7 cellular contexts compared by ENCODE assay signal in the genomic region with DNA sequence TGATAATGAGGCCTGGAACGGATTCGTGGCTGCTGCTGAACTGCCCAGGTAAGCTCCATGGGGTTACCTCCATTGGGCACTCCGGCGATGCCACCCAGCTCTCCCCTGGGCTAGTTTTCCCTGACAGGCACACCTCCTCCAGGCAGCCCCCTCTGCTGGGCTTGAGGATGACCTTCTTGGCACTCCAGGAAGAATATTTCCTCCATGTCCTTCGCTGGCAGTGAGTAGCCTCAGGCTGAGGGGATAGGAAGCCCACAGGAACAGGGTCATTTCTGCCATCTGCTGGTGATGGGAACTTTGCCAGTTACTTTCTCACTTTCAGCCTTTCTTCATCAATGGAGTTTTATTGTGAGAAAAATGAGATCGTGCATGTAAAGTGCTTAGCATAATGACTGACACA. TPM values are rescaled to one million over a fixed set of nuclear protein-coding genes. Genes with fewer than 3 reads are reported as not detected.
A peak's percentile ranks its signal among the peaks of the same experiment; 100 is the strongest.
DNase-seq lines count a peak whose midpoint lies in the region; ATAC-seq, FAIRE-seq and TF ChIP-seq lines count a peak whose summit lies in the region.
"Not testable (repeated sequence)": the region's sequence is repeated elsewhere in the genome, so short reads cannot be mapped to it uniquely, and the experiment has no call there.

No MANE protein-coding gene starts in this region.

- H3K4me3 Mint-ChIP-seq in endothelial cell (ENCODE audit: unreplicated experiment); natural killer cell; stimulated activated naive B cell treated with anti-CD40 and anti-IgM and Interleukin-4, amounts not matched to agents 10 μg/mL and 1 μg/mL and 100 μg/mL, for 72 hours: not testable (repeated sequence)

- H3K27me3 ChIP-seq in K562 (ENCODE audit: control insufficient read depth in 2 of 2, insufficient read depth in 2 of 2, low read length in 2 of 2): not testable (repeated sequence)

- not testable (repeated sequence) for H3K27ac ChIP-seq in HEK293 (ENCODE audit: extremely low read depth, low read depth, low read length); OCI-LY7 (ENCODE audit: low read depth, low read length, poor library complexity, severe bottlenecking); K562 (ENCODE audit: extremely low read depth, low read depth, low read length)

- 0 out of 2 replicates have a peak, but pooled peaks have one; percentile 20 for TF ChIP-seq CTCF in HEK293 (tag by site-specific recombination; IDR thresholded peaks at IDR 0.05)
- TF ChIP-seq CTCF in OCI-LY7 (conservative IDR thresholded peaks at IDR 0.05; ENCODE audit: low read length): peak; percentile 57
- TF ChIP-seq CTCF in K562 (IDR thresholded peaks at IDR 0.05 in 2 of 3, conservative IDR thresholded peaks at IDR 0.05 in 1 of 3; ENCODE audit: insufficient read depth in 2 of 3, low read depth in 1 of 3, low read length in 3 of 3); endothelial cell (IDR thresholded peaks at IDR 0.05; ENCODE audit: unreplicated experiment); natural killer cell (IDR thresholded peaks at IDR 0.05): not testable (repeated sequence)

- not testable (repeated sequence) for H4K20me1 ChIP-seq in OCI-LY7 (ENCODE audit: insufficient read depth, low read length); K562 (replicated peaks; ENCODE audit: control insufficient read depth, insufficient read depth, low read length)

- H3K27me3 Mint-ChIP-seq in endothelial cell (ENCODE audit: unreplicated experiment); natural killer cell (ENCODE audit: low read depth in 2 of 2); stimulated activated naive B cell treated with anti-CD40 and anti-IgM and Interleukin-4, amounts not matched to agents 10 μg/mL and 1 μg/mL and 100 μg/mL, for 72 hours: not testable (repeated sequence)

- TF ChIP-seq EP300 in K562 (IDR thresholded peaks at IDR 0.05; ENCODE audit: low read length): not testable (repeated sequence)

- not testable (repeated sequence) for H3K36me3 ChIP-seq in HEK293 (ENCODE audit: control insufficient read depth in 2 of 2, insufficient read depth in 1 of 2, low read length in 2 of 2); OCI-LY7 (ENCODE audit: insufficient read depth, low read length)
- H3K36me3 ChIP-seq in K562 (ENCODE audit: control insufficient read depth, insufficient read depth, low read length): peaks cover 34% of the 10 kb centered on the region; the same call in 2 of the 3 replicates

- CTCF ChIA-PET in HEK293 (lab: Yijun Ruan, JAX): interaction anchor here (0.6 to 1.2 kb wide), 6 partner anchors 9 to 197 kb away, joined by 3 to 5 read pairs (median 3); a partner anchor contains a TSS
- CTCF ChIA-PET in OCI-LY7 (lab: Charles Lee; ENCODE audit: unreplicated experiment); K562 (lab: Yijun Ruan, JAX; ENCODE audit: low intra/inter-chr PET ratio): not testable (repeated sequence)

- H3K4me1 Mint-ChIP-seq in endothelial cell (ENCODE audit: unreplicated experiment) (peaks cover 58% of the 10 kb centered on the region), natural killer cell (peaks cover 22 to 32% of the 10 kb centered on the region in 2 donors)
- peaks cover 8 to 17% of the 10 kb centered on the region in 2 donors for H3K4me1 Mint-ChIP-seq in stimulated activated naive B cell treated with anti-CD40 and anti-IgM and Interleukin-4, amounts not matched to agents 10 μg/mL and 1 μg/mL and 100 μg/mL, for 72 hours

- not testable (repeated sequence) for H3K36me3 Mint-ChIP-seq in endothelial cell (ENCODE audit: low read depth, unreplicated experiment); natural killer cell
- H3K36me3 Mint-ChIP-seq in stimulated activated naive B cell treated with anti-CD40 and anti-IgM and Interleukin-4, amounts not matched to agents 10 μg/mL and 1 μg/mL and 100 μg/mL, for 72 hours: peaks cover 47 to 65% of the 10 kb centered on the region in 2 donors

- peak; percentile 57 for FAIRE-seq in GM12891 (lab: Jason Lieb, UNC)
- peak; percentile 46 for FAIRE-seq in K562 (lab: Jason Lieb, UNC)

- not testable (repeated sequence) for H3K9me3 Mint-ChIP-seq in endothelial cell (ENCODE audit: unreplicated experiment); natural killer cell; stimulated activated naive B cell treated with anti-CD40 and anti-IgM and Interleukin-4, amounts not matched to agents 10 μg/mL and 1 μg/mL and 100 μg/mL, for 72 hours

- not testable (repeated sequence) for H3K4me1 ChIP-seq in HEK293 (ENCODE audit: control insufficient read depth, insufficient read depth, low read length)
- H3K4me1 ChIP-seq in OCI-LY7 (ENCODE audit: insufficient read depth, low read length, poor library complexity, severe bottlenecking) (peaks cover 19% of the 10 kb centered on the region), K562 (replicated peaks in 1 of 2; ENCODE audit: control insufficient read depth in 2 of 2, insufficient read depth in 2 of 2, low read length in 2 of 2) (peaks cover 28 to 35% of the 10 kb centered on the region in 2 experiments)

- H3K4me3 ChIP-seq in HEK293 (ENCODE audit: low read depth, low read length); OCI-LY7 (ENCODE audit: low read depth, low read length, poor library complexity, severe bottlenecking); K562: not testable (repeated sequence)

- H2AFZ ChIP-seq in OCI-LY7 (ENCODE audit: low read length); K562 (ENCODE audit: low read depth, low read length): not testable (repeated sequence)

- not testable (repeated sequence) for TF ChIP-seq RAD21 in K562 (CRISPR knock-in tag; conservative IDR thresholded peaks at IDR 0.05 in 1 of 2, IDR thresholded peaks at IDR 0.05 in 1 of 2)

- intact Hi-C loops in OCI-LY7 (cut with micrococcal nuclease; ENCODE audit: unreplicated experiment); K562 (cut with micrococcal nuclease); natural killer cell (cut with micrococcal nuclease): not testable (repeated sequence)

- BruUV-seq in OCI-LY7 (replicated peaks; lab: Mats Ljungman, UMichigan); K562 (replicated peaks; lab: Mats Ljungman, UMichigan): not testable (repeated sequence)

- not testable (repeated sequence) for H3K9ac ChIP-seq in K562 (ENCODE audit: insufficient read depth in 1 of 2, low read depth in 2 of 2, low read length in 2 of 2)

- H3K27ac Mint-ChIP-seq in endothelial cell (ENCODE audit: unreplicated experiment): peak overlapping the region; percentile 45
- H3K27ac Mint-ChIP-seq in natural killer cell: peak overlapping the region; percentile 29 to 91
- H3K27ac Mint-ChIP-seq in stimulated activated naive B cell treated with anti-CD40 and anti-IgM and Interleukin-4, amounts not matched to agents 10 μg/mL and 1 μg/mL and 100 μg/mL, for 72 hours: peak overlapping the region; percentile 5

- DNase-seq in GM12891 (ENCODE audit: insufficient read length, low spot score); OCI-LY7 (ENCODE audit: low spot score); K562 (ENCODE audit: extremely low read depth in 1 of 4, low spot score in 3 of 4); endothelial cell (ENCODE audit: low spot score); natural killer cell; stimulated activated naive B cell treated with anti-CD40 and anti-IgM and Interleukin-4, amounts not matched to agents 10 μg/mL and 1 μg/mL and 100 μg/mL, for 72 hours: not testable (repeated sequence)

- in situ Hi-C loops in K562 (cut with MboI): not testable (repeated sequence)

- 84% methylated on average over 6 of the region's 6 CpGs for WGBS in K562 (ENCODE audit: insufficient coverage, low coverage, missing lambda C conversion rate)

- H3K9me3 ChIP-seq in HEK293 (ENCODE audit: control insufficient read depth, insufficient read depth, low read depth, low read length); OCI-LY7 (ENCODE audit: low read length); K562 (replicated peaks; ENCODE audit: control insufficient read depth, insufficient read depth, low read depth, low read length): not testable (repeated sequence)

- H3K4me2 ChIP-seq in OCI-LY7 (ENCODE audit: low read length); K562 (ENCODE audit: insufficient read depth, low read length): not testable (repeated sequence)

- POLR2A ChIA-PET in HEK293 (lab: Yijun Ruan, JAX); OCI-LY7 (lab: Charles Lee); K562 (lab: Yijun Ruan, JAX): not testable (repeated sequence)

- H3K9me2 ChIP-seq in OCI-LY7 (ENCODE audit: insufficient read depth, low read length): not testable (repeated sequence)

- TF ChIP-seq POLR2A in GM12891 (IDR thresholded peaks at IDR 0.05; ENCODE audit: low read depth, low read length); K562 (conservative IDR thresholded peaks at IDR 0.05): not testable (repeated sequence)

- H3K9me1 ChIP-seq in K562 (ENCODE audit: control insufficient read depth, insufficient read depth, low read length): not testable (repeated sequence)

- ATAC-seq in K562; natural killer cell; stimulated activated naive B cell treated with anti-CD40 and anti-IgM and Interleukin-4, amounts not matched to agents 10 μg/mL and 1 μg/mL and 100 μg/mL, for 72 hours (replicated peaks): not testable (repeated sequence)

- H3K79me2 ChIP-seq in OCI-LY7 (ENCODE audit: insufficient read depth, low read depth, low read length); K562 (ENCODE audit: control insufficient read depth, insufficient read depth, low read length): not testable (repeated sequence)

RNA-seq across cellular contexts. Expression of a gene that starts 8.7 kb away (rescaled TPM):
- polyA plus RNA-seq in GM12891 (2012; ENCODE audit: low read depth, missing spikeins): 46.5 TPM
- 0.47 and 0.64 TPM in 2 replicates for total RNA-seq in OCI-LY7 (2014; rRNA removed; shearing (Covaris generic))
- total RNA-seq in OCI-LY7 (2022) (0.42 and 0.65 TPM in 2 replicates), K562 (2014; rRNA removed) (5.8 TPM in 2 replicates), K562 (2014; rRNA removed; fragmentation: Illumina TruSeq; extraction: Trizol) (3.5 and 4.1 TPM in 2 replicates), K562 (2015; rRNA removed; fragmentation: Illumina TruSeq; extraction: Trizol) (7.0 and 7.3 TPM in 2 replicates), K562 (2021) (8.1 and 9.0 TPM in 2 replicates), endothelial cell (ENCODE audit: unreplicated experiment) (2.5 TPM), natural killer cell (10 to 100 TPM; 39.5 to 51.2 (median 49.6) TPM)
- total RNA-seq in K562 (2011; cell fraction: chromatin; rRNA removed; ENCODE audit: low replicate concordance): 16.6 and 19.1 TPM in 2 replicates
- 16.3 and 21.5 TPM in 2 replicates for total RNA-seq in K562 (2011; cell fraction: nucleolus; rRNA removed)
- 19.4 and 21.1 TPM in 2 replicates for total RNA-seq in K562 (2011; cell fraction: nucleoplasm; rRNA removed)
- polyA plus RNA-seq in K562 (2011; rRNA removed) (4.7 and 5.6 TPM in 2 replicates), K562 (2014; fragmentation: Illumina TruSeq; extraction: Trizol) (9.5 and 9.7 TPM in 2 replicates), K562 (2014; fragmentation: Nextera tagmentation; extraction: Ambion mirVana) (1 to 10 TPM; 2.5 to 4.2 TPM), K562 (2014; rRNA removed) (5.3 and 6.9 TPM in 2 replicates)
- polyA plus RNA-seq in K562 (2011; cell fraction: cytosol; rRNA removed): 2.8 and 4.2 TPM in 2 replicates
- polyA plus RNA-seq in K562 (2011; cell fraction: nucleus; rRNA removed): 7.4 and 14.5 TPM in 2 replicates
- polyA plus RNA-seq in K562 (2012): 21.2 and 33.8 TPM in 2 replicates
- polyA minus RNA-seq in K562 (2011; rRNA and poly(A)+ RNA removed): 4.9 and 5.3 TPM in 2 replicates
- polyA minus RNA-seq in K562 (2011; cell fraction: cytosol; rRNA and poly(A)+ RNA removed): 1.2 and 5.9 TPM in 2 replicates
- 2.6 and 3.2 TPM in 2 replicates for polyA minus RNA-seq in K562 (2011; cell fraction: nucleus; rRNA and poly(A)+ RNA removed)

RNA-seq across cellular contexts. Expression of a gene that starts 22.3 kb away (rescaled TPM):
- 22.2 TPM for polyA plus RNA-seq in GM12891 (2012; ENCODE audit: low read depth, missing spikeins)
- total RNA-seq in OCI-LY7 (2014; rRNA removed; shearing (Covaris generic)): 11.8 and 14.9 TPM in 2 replicates
- total RNA-seq in OCI-LY7 (2022) (9.1 and 12.4 TPM in 2 replicates), K562 (2014; rRNA removed) (8.9 and 9.7 TPM in 2 replicates), K562 (2014; rRNA removed; fragmentation: Illumina TruSeq; extraction: Trizol) (9.3 and 10.6 TPM in 2 replicates), K562 (2015; rRNA removed; fragmentation: Illumina TruSeq; extraction: Trizol) (9.6 and 10.6 TPM in 2 replicates), K562 (2021) (9.7 and 10.6 TPM in 2 replicates), endothelial cell (ENCODE audit: unreplicated experiment) (55.3 TPM), natural killer cell (100 to 1,000 TPM in 1 of 3 donors, 10 to 100 TPM in 2; 51.7 to 112 (median 67.2) TPM)
- total RNA-seq in K562 (2011; cell fraction: chromatin; rRNA removed; ENCODE audit: low replicate concordance): 7.9 and 14.5 TPM in 2 replicates
- total RNA-seq in K562 (2011; cell fraction: nucleolus; rRNA removed): 9.6 and 11.0 TPM in 2 replicates
- 11.5 and 15.8 TPM in 2 replicates for total RNA-seq in K562 (2011; cell fraction: nucleoplasm; rRNA removed)
- polyA plus RNA-seq in K562 (2011; rRNA removed) (5.4 and 7.7 TPM in 2 replicates), K562 (2014; fragmentation: Illumina TruSeq; extraction: Trizol) (8.9 and 9.4 TPM in 2 replicates), K562 (2014; fragmentation: Nextera tagmentation; extraction: Ambion mirVana) (1 to 10 TPM; 2.7 to 6.8 TPM), K562 (2014; rRNA removed) (6.6 and 6.9 TPM in 2 replicates)
- polyA plus RNA-seq in K562 (2011; cell fraction: cytosol; rRNA removed): 5.7 and 7.9 TPM in 2 replicates
- polyA plus RNA-seq in K562 (2011; cell fraction: nucleus; rRNA removed): 7.8 and 12.8 TPM in 2 replicates
- polyA plus RNA-seq in K562 (2012): 12.3 and 12.8 TPM in 2 replicates
- polyA minus RNA-seq in K562 (2011; rRNA and poly(A)+ RNA removed): 7.8 and 13.2 TPM in 2 replicates
- 3.5 and 6.3 TPM in 2 replicates for polyA minus RNA-seq in K562 (2011; cell fraction: cytosol; rRNA and poly(A)+ RNA removed)
- polyA minus RNA-seq in K562 (2011; cell fraction: nucleus; rRNA and poly(A)+ RNA removed): 2.4 and 3.6 TPM in 2 replicates

Comparison
In these comparisons a context has a peak if more than half of its experiments do, and no peak if none do; other contexts are left out.
1. H3K27ac Mint-ChIP-seq: peak in every context shown above with its lines; median percentile 60 in natural killer cell; 45 in endothelial cell; 5 in stimulated activated naive B cell treated with anti-CD40 and anti-IgM and Interleukin-4, amounts not matched to agents 10 μg/mL and 1 μg/mL and 100 μg/mL, for 72 hours.